ENCODE assay signal across 10 cellular contexts in the genomic region with DNA sequence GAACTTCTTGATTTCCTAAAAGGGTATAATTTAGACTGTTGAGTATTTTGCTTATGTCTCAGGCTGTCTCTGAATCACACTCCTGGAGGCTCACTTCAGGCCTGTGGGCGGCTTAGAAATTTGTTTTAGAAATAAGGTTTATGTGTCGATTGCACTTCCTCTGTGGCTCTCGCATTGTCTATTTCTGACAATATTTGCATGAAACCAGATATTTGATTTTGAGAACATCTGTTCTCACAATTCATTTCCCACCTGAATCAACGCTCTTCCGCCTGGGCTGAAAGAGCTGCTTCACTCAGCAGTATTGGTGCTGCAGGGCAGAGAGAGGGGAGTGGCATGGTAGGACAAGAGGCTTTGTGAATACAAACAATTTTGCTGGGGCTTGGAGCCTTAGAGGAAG.
DNase-seq lines count a peak whose midpoint lies in the region; ATAC-seq lines count a peak whose summit lies in the region.
"Had no signal": no experiment of that assay in that cellular context is flagged by ENCODE, and none has a peak within 500 bp of the region (broad histone marks: within the 10 kb centered on the region; RNA-seq: fewer than 3 reads in every experiment).

No MANE protein-coding gene starts in this region.

- H3K4me1 Mint-ChIP-seq in T-helper 17 cell: no peaks in the 10 kb centered on the region
- H3K4me1 Mint-ChIP-seq: activated naive CD4-positive, alpha-beta T cell treated with anti-CD3 and anti-CD28 coated beads, Interleukin-2, amount 50 U/mL, for 24 hours; CD4-positive, CD25-positive, alpha-beta regulatory T cell had no signal

- H3K36me3 Mint-ChIP-seq in T-helper 17 cell (ENCODE audit: low read depth): no peaks in the 10 kb centered on the region
- H3K36me3 Mint-ChIP-seq: activated naive CD4-positive, alpha-beta T cell treated with anti-CD3 and anti-CD28 coated beads, Interleukin-2, amount 50 U/mL, for 24 hours; CD4-positive, CD25-positive, alpha-beta regulatory T cell had no signal

- no peak overlapping the region for H3K4me3 Mint-ChIP-seq in T-helper 17 cell
- H3K4me3 Mint-ChIP-seq: activated naive CD4-positive, alpha-beta T cell treated with anti-CD3 and anti-CD28 coated beads, Interleukin-2, amount 50 U/mL, for 24 hours; CD4-positive, CD25-positive, alpha-beta regulatory T cell had no signal

- peak; percentile 14 for DNase-seq in NCI-H345 (lab: John Stamatoyannopoulos, UW)
- DNase-seq in HK-2 (ENCODE audit: unreplicated experiment): no peak
- DNase-seq in GF-D8 (lab: John Stamatoyannopoulos, UW): no peak
- DNase-seq in T-helper 17 cell: no peak
- DNase-seq in activated CD8-positive, alpha-beta memory T cell treated with anti-CD3 and anti-CD28 coated beads, Interleukin-2, amount 50 U/mL, for 48 hours: no peak
- DNase-seq: CD4-positive, CD25-positive, alpha-beta regulatory T cell had no signal

- H3K9me3 ChIP-seq in T-helper 17 cell (ENCODE audit: control insufficient read depth, low read length, poor library complexity, severe bottlenecking): no peaks in the 10 kb centered on the region

- H3K27ac Mint-ChIP-seq in T-helper 17 cell: no peak overlapping the region
- H3K27ac Mint-ChIP-seq: activated naive CD4-positive, alpha-beta T cell treated with anti-CD3 and anti-CD28 coated beads, Interleukin-2, amount 50 U/mL, for 24 hours; CD4-positive, CD25-positive, alpha-beta regulatory T cell had no signal

- ATAC-seq in GM18511 (IDR thresholded peaks at IDR 0.05; ENCODE audit: unreplicated experiment) (peak; percentile 87), GM21381 (IDR thresholded peaks at IDR 0.05; ENCODE audit: unreplicated experiment) (peak; percentile 91), HG03039 (IDR thresholded peaks at IDR 0.05; ENCODE audit: unreplicated experiment) (peak; percentile 89), T-helper 17 cell (no peak)

- H3K27me3 Mint-ChIP-seq in T-helper 17 cell: peaks cover 14% of the 10 kb centered on the region
- H3K27me3 Mint-ChIP-seq: CD4-positive, CD25-positive, alpha-beta regulatory T cell had no signal
